18 cellular contexts compared by ENCODE assay signal in the genomic region with DNA sequence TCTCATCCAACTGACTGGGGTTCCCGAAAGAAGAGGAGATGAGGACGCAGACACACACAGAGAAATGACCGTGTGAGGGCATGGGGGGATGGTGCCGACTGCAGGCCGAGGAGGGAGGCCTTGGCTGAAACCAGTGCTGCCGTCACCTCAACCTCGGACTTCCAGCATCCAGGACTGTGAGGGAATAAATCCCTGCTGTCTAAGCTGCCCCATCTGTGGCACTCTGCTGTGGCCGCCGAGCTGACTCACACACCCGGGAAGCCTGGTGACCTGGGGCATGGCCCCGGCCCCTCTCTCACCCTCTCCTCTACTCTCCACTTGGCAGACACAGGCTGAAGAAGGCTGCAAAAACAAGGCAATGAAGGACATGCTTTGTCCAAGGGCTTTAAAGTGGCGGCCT. TPM values are rescaled to one million over a fixed set of nuclear protein-coding genes. Genes with fewer than 3 reads are reported as not detected.
DNase-seq lines count a peak whose midpoint lies in the region; ATAC-seq and TF ChIP-seq lines count a peak whose summit lies in the region.
"Had no signal": no experiment of that assay in that cellular context is flagged by ENCODE, and none has a peak within 500 bp of the region (broad histone marks: within the 10 kb centered on the region; RNA-seq: fewer than 3 reads in every experiment).

No MANE protein-coding gene starts in this region.

- WGBS in trophoblast cell (ENCODE audit: extremely low coverage, insufficient coverage, insufficient read length), result no CpG with 5 or more reads among the region's 12 CpGs

- no peaks in the 10 kb centered on the region for H3K36me3 ChIP-seq in BE2C
- no peaks in the 10 kb centered on the region for H3K36me3 ChIP-seq in trophoblast cell (ENCODE audit: control insufficient read depth in 1 of 2, insufficient read depth in 2 of 2, low read length in 2 of 2)
- H3K36me3 ChIP-seq: uterus had no signal

- H3K79me2 ChIP-seq in trophoblast cell (ENCODE audit: control insufficient read depth, insufficient read depth, low read length, poor library complexity), result peaks cover 9% of the 10 kb centered on the region

- H3K4me1 ChIP-seq in BE2C (0 out of 2 replicates have a peak, but pooled peaks cover 2% of the 10 kb centered on the region), trophoblast cell (ENCODE audit: control insufficient read depth in 1 of 2, insufficient read depth in 2 of 2, low read length in 2 of 2) (peaks cover 18 to 19% of the 10 kb centered on the region in 2 experiments)
- H3K4me1 ChIP-seq: uterus had no signal

- H2BK5ac ChIP-seq in trophoblast cell (ENCODE audit: low read depth, low read length, poor library complexity), result no peak overlapping the region

- peaks cover 14% of the 10 kb centered on the region for H3K79me1 ChIP-seq in trophoblast cell (ENCODE audit: low read length)

- H3K14ac ChIP-seq in trophoblast cell (ENCODE audit: low read length), result no peak overlapping the region

- H2BK12ac ChIP-seq in trophoblast cell (ENCODE audit: low read length), result no peak overlapping the region

- no peak overlapping the region for H4K8ac ChIP-seq in trophoblast cell (ENCODE audit: low read depth, low read length)

- H3K18ac ChIP-seq in trophoblast cell (ENCODE audit: low read length), result no peak overlapping the region

- DNase-seq in BE2C (peak; percentile 6), M059J (ENCODE audit: low read depth) (peak; percentile 88), fibroblast of villous mesenchyme (ENCODE audit: low read depth) (peak; percentile 83), trophoblast cell (no peak), ureter (ENCODE audit: low spot score) (no peak), HuH-7 (ENCODE audit: low spot score) (no peak)
- DNase-seq: activated CD4-positive, alpha-beta T cell treated with anti-CD3 and anti-CD28 coated beads, Interleukin-2, amount 50 U/mL, for 4 hours; activated naive CD8-positive, alpha-beta T cell treated with anti-CD3 and anti-CD28 coated beads for 36 hours; activated T-cell treated with anti-CD3 and anti-CD28 coated beads, Interleukin-2, amount 50 U/mL, for 48 hours; AML-193; immature natural killer cell; midbrain; NCI-H2029 treated with DMSO at 0.1 percent for 48 hours; NCI-H524 treated with DMSO at 0.1 percent for 48 hours; stimulated activated naive CD4-positive, alpha-beta T cell treated with Interleukin-2 at 50 U/mL for 16 hours had no signal

- no peak overlapping the region for H3K4ac ChIP-seq in trophoblast cell (ENCODE audit: low read depth, low read length)

- H3K4me3 ChIP-seq in BE2C (ENCODE audit: low read depth, low read length), result no peak overlapping the region
- no peak overlapping the region for H3K4me3 ChIP-seq in fibroblast of villous mesenchyme (ENCODE audit: low read depth, low read length)
- no peak overlapping the region for H3K4me3 ChIP-seq in trophoblast cell (ENCODE audit: low read depth, low read length)
- H3K4me3 ChIP-seq: uterus had no signal

- no peak overlapping the region for H2AFZ ChIP-seq in trophoblast cell (ENCODE audit: insufficient read depth, low read length, poor library complexity)

- H3K4me2 ChIP-seq in trophoblast cell (ENCODE audit: low read length), result no peak overlapping the region

- no peak overlapping the region for H2AK5ac ChIP-seq in trophoblast cell (ENCODE audit: low read length)

- TF ChIP-seq CTCF in BE2C (IDR thresholded peaks at IDR 0.05; ENCODE audit: low read depth, low read length) (no peak), fibroblast of villous mesenchyme (IDR thresholded peaks at IDR 0.05; ENCODE audit: insufficient read depth, low read depth, low read length) (peak; percentile 53)

- H3K9me3 ChIP-seq in BE2C (no peaks in the 10 kb centered on the region), trophoblast cell (ENCODE audit: insufficient read depth, low read depth, low read length) (peaks cover 2% of the 10 kb centered on the region)
- H3K9me3 ChIP-seq: uterus had no signal

- H3K27me3 ChIP-seq in BE2C (peaks cover 3% of the 10 kb centered on the region; the same call in 1 of the 2 replicates), trophoblast cell (ENCODE audit: insufficient read depth, low read length) (no peaks in the 10 kb centered on the region)
- H3K27me3 ChIP-seq: uterus had no signal

- H4K12ac ChIP-seq in trophoblast cell (ENCODE audit: low read depth, low read length), result no peak overlapping the region

- no peak for ATAC-seq in HG02870 (IDR thresholded peaks at IDR 0.05; ENCODE audit: unreplicated experiment)
- ATAC-seq in HG02642 (IDR thresholded peaks at IDR 0.05; ENCODE audit: poor library complexity, unreplicated experiment), result no peak

- H3K27ac ChIP-seq in trophoblast cell (ENCODE audit: low read depth, low read length), result no peak overlapping the region
- H3K27ac ChIP-seq: uterus had no signal

- no peak overlapping the region for H2BK120ac ChIP-seq in trophoblast cell (ENCODE audit: insufficient read depth, low read length, poor library complexity)

- no peak overlapping the region for H3K9ac ChIP-seq in trophoblast cell (ENCODE audit: low read length)

- H4K91ac ChIP-seq in trophoblast cell (ENCODE audit: low read depth, low read length), result peak overlapping the region; percentile 7

- no peak overlapping the region for H3K23ac ChIP-seq in trophoblast cell (ENCODE audit: low read length)

RNA-seq across cellular contexts. Expression of gene COL5A1, which starts 4.4 kb away (rescaled TPM):
- polyA plus RNA-seq in BE2C (2012; ENCODE audit: insufficient read depth, insufficient read length, low read depth), result 2.0 TPM
- 164 and 277 TPM in 2 replicates for total RNA-seq in M059J (2014; rRNA removed; shearing (Covaris generic))
- total RNA-seq in fibroblast of villous mesenchyme, result 295 and 502 TPM in 2 replicates
- polyA plus RNA-seq in trophoblast cell (2013), result 431 and 476 TPM in 2 replicates
- 64.7 TPM for total RNA-seq in ureter
- polyA plus RNA-seq: immature natural killer cell had no signal

Comparison
In these comparisons a context has a peak if more than half of its experiments do, and no peak if none do; other contexts are left out.
1. DNase-seq: peak in BE2C (single experiment), M059J (single experiment) and fibroblast of villous mesenchyme (single experiment); none in trophoblast cell (0 of 2), ureter (single experiment) and HuH-7 (single experiment).